Comparison of ENCODE assay signal across 28 cellular contexts in genomic region chr22:37985751-37986281, GRCh38. TPM values are rescaled to one million over a fixed set of nuclear protein-coding genes. Genes with fewer than 3 reads are reported as not detected.
DNase-seq lines count a peak whose midpoint lies in the region; ATAC-seq and TF ChIP-seq lines count a peak whose summit lies in the region.
"Had no signal": no experiment of that assay in that cellular context is flagged by ENCODE, and none has a peak within 500 bp of the region (broad histone marks: within the 10 kb centered on the region; RNA-seq: fewer than 3 reads in every experiment).

No MANE protein-coding gene starts in this region.

- H3K4me1 ChIP-seq in esophagus muscularis mucosa = peaks cover 0 to 4% (median 0%) of the 10 kb centered on the region in 4 donors
- peaks cover 10% of the 10 kb centered on the region for H3K4me1 ChIP-seq in testis
- H3K4me1 ChIP-seq: colonic mucosa, left lung, psoas muscle, SJCRH30 had no signal

- H3K9me3 ChIP-seq in esophagus muscularis mucosa (no peaks in the 10 kb centered on the region), testis (no peaks in the 10 kb centered on the region)
- H3K9me3 ChIP-seq: colonic mucosa, left lung, psoas muscle, SJCRH30, transverse colon had no signal

- no peak for TF ChIP-seq EP300 in esophagus muscularis mucosa (IDR thresholded peaks at IDR 0.05)

- H3K27ac Mint-ChIP-seq in activated T-helper 1 cell treated with anti-CD3 and anti-CD28 coated beads, Interleukin-12 subunit alpha, Interleukin-12 subunit beta, Interleukin-2, Interleukin-4 antibody, amounts not matched to agents 30 ng/mL and 10 ng/mL and 1 ng/mL, durations not matched to agents 14 hours and 24 hours and 36 hours = no peak overlapping the region
- H3K27ac Mint-ChIP-seq: activated naive CD8-positive, alpha-beta T cell treated with anti-CD3 and anti-CD28 coated beads for 36 hours; activated T-helper 2 cell treated with anti-CD3 and anti-CD28 coated beads, Interferon-gamma antibody, Interleukin-2, Interleukin-4, amounts not matched to agents 10 μg/mL and 5 μg/mL and 100 μg/mL, durations not matched to agents 14 hours and 24 hours and 36 hours; IgD-negative memory B cell; nephron; stimulated activated memory B cell treated with anti-CD40 and anti-IgM and Interleukin-4, amounts not matched to agents 10 μg/mL and 1 μg/mL and 100 μg/mL, for 72 hours had no signal

- no peaks in the 10 kb centered on the region for H3K9me3 Mint-ChIP-seq in activated T-helper 1 cell treated with anti-CD3 and anti-CD28 coated beads, Interleukin-12 subunit alpha, Interleukin-12 subunit beta, Interleukin-2, Interleukin-4 antibody, amounts not matched to agents 30 ng/mL and 10 ng/mL and 1 ng/mL, durations not matched to agents 14 hours and 24 hours and 36 hours
- H3K9me3 Mint-ChIP-seq: activated naive CD8-positive, alpha-beta T cell treated with anti-CD3 and anti-CD28 coated beads for 36 hours; activated T-helper 2 cell treated with anti-CD3 and anti-CD28 coated beads, Interferon-gamma antibody, Interleukin-2, Interleukin-4, amounts not matched to agents 10 μg/mL and 5 μg/mL and 100 μg/mL, durations not matched to agents 14 hours and 24 hours and 36 hours; IgD-negative memory B cell; nephron; stimulated activated memory B cell treated with anti-CD40 and anti-IgM and Interleukin-4, amounts not matched to agents 10 μg/mL and 1 μg/mL and 100 μg/mL, for 72 hours had no signal

- TF ChIP-seq CTCF in esophagus muscularis mucosa (IDR thresholded peaks at IDR 0.05) (no peak), testis (IDR thresholded peaks at IDR 0.05) (no peak)

- H3K27ac ChIP-seq in esophagus muscularis mucosa (replicated peaks in 1 of 4) = peak overlapping the region; percentile 28 to 57 (median 46)
- H3K27ac ChIP-seq in testis = no peak overlapping the region
- H3K27ac ChIP-seq: colonic mucosa, left lung, psoas muscle, SJCRH30 had no signal

- no peaks in the 10 kb centered on the region for H3K36me3 Mint-ChIP-seq in activated T-helper 1 cell treated with anti-CD3 and anti-CD28 coated beads, Interleukin-12 subunit alpha, Interleukin-12 subunit beta, Interleukin-2, Interleukin-4 antibody, amounts not matched to agents 30 ng/mL and 10 ng/mL and 1 ng/mL, durations not matched to agents 14 hours and 24 hours and 36 hours (ENCODE audit: low read depth)
- H3K36me3 Mint-ChIP-seq: activated naive CD8-positive, alpha-beta T cell treated with anti-CD3 and anti-CD28 coated beads for 36 hours had no signal

- DNase-seq in amygdala (lab: John Stamatoyannopoulos, UW) = peak in 52 of 56 donors; percentile 42 to 92 (median 78)
- no peak for DNase-seq in esophagus muscularis mucosa (ENCODE audit: extremely low spot score)
- peak in 52 of 56 donors; percentile 34 to 93 (median 81) for DNase-seq in nucleus accumbens (lab: John Stamatoyannopoulos, UW)
- DNase-seq in testis = peak; percentile 58
- DNase-seq in 8988T = no peak
- DNase-seq in activated T-helper 1 cell treated with anti-CD3 and anti-CD28 coated beads, Interleukin-12 subunit alpha, Interleukin-12 subunit beta, Interleukin-2, Interleukin-4 antibody, amounts not matched to agents 30 ng/mL and 10 ng/mL and 1 ng/mL, durations not matched to agents 14 hours and 24 hours and 36 hours (ENCODE audit: low spot score) = no peak
- DNase-seq: activated CD4-positive, alpha-beta T cell treated with anti-CD3 and anti-CD28 coated beads, Interleukin-2, amount 50 U/mL, for 1 hour; activated naive CD8-positive, alpha-beta T cell treated with anti-CD3 and anti-CD28 coated beads for 36 hours; colonic mucosa; DMS79 treated with DMSO at 0.1 percent for 48 hours; left lung; NCI-H2081 treated with DMSO at 0.1 percent for 48 hours; psoas muscle; SJCRH30; stimulated activated CD4-positive, alpha-beta T cell treated with anti-CD3 and anti-CD28 coated beads, Interleukin-2, amount 100 ng/mL, for 24 hours; transverse colon had no signal

- no peaks in the 10 kb centered on the region for H3K27me3 Mint-ChIP-seq in activated T-helper 1 cell treated with anti-CD3 and anti-CD28 coated beads, Interleukin-12 subunit alpha, Interleukin-12 subunit beta, Interleukin-2, Interleukin-4 antibody, amounts not matched to agents 30 ng/mL and 10 ng/mL and 1 ng/mL, durations not matched to agents 14 hours and 24 hours and 36 hours (ENCODE audit: insufficient read depth)
- H3K27me3 Mint-ChIP-seq: activated naive CD8-positive, alpha-beta T cell treated with anti-CD3 and anti-CD28 coated beads for 36 hours; IgD-negative memory B cell; stimulated activated memory B cell treated with anti-CD40 and anti-IgM and Interleukin-4, amounts not matched to agents 10 μg/mL and 1 μg/mL and 100 μg/mL, for 72 hours had no signal

- 87% methylated on average over 27 of the region's 27 CpGs for WGBS in esophagus muscularis mucosa
- WGBS in testis, 2 donors = 75 to 93% methylated on average over 24 to 27 of the region's 27 CpGs

- H3K36me3 ChIP-seq in esophagus muscularis mucosa = peaks cover 4 to 25% (median 16%) of the 10 kb centered on the region in 4 donors
- H3K36me3 ChIP-seq in testis (ENCODE audit: low read depth, missing control alignments) = no peaks in the 10 kb centered on the region
- H3K36me3 ChIP-seq: colonic mucosa, left lung, SJCRH30, transverse colon had no signal

- no peak overlapping the region for H3K4me3 Mint-ChIP-seq in activated T-helper 1 cell treated with anti-CD3 and anti-CD28 coated beads, Interleukin-12 subunit alpha, Interleukin-12 subunit beta, Interleukin-2, Interleukin-4 antibody, amounts not matched to agents 30 ng/mL and 10 ng/mL and 1 ng/mL, durations not matched to agents 14 hours and 24 hours and 36 hours
- H3K4me3 Mint-ChIP-seq: activated naive CD8-positive, alpha-beta T cell treated with anti-CD3 and anti-CD28 coated beads for 36 hours; IgD-negative memory B cell; nephron; stimulated activated memory B cell treated with anti-CD40 and anti-IgM and Interleukin-4, amounts not matched to agents 10 μg/mL and 1 μg/mL and 100 μg/mL, for 72 hours had no signal

- TF ChIP-seq POLR2A in esophagus muscularis mucosa (IDR thresholded peaks at IDR 0.05; ENCODE audit: low read depth) = no peak
- no peak for TF ChIP-seq POLR2A in testis (IDR thresholded peaks at IDR 0.05)

- no peak for ATAC-seq in HG03342 (IDR thresholded peaks at IDR 0.05; ENCODE audit: unreplicated experiment)
- ATAC-seq: left lung; Panc1; psoas muscle; stimulated activated memory B cell treated with anti-CD40 and anti-IgM and Interleukin-4, amounts not matched to agents 10 μg/mL and 1 μg/mL and 100 μg/mL, for 72 hours had no signal

- peak overlapping the region; percentile 27 to 41 (median 35) for H3K4me3 ChIP-seq in esophagus muscularis mucosa
- no peak overlapping the region for H3K4me3 ChIP-seq in testis
- H3K4me3 ChIP-seq: colonic mucosa, left lung, psoas muscle, SJCRH30, skin epidermis, transverse colon had no signal

- intact Hi-C loops in esophagus muscularis mucosa (cut with DNase I) (no loop called here), testis (cut with DNase I; ENCODE audit: low total_unique reads) (no loop called here)
- intact Hi-C loops in activated T-helper 1 cell treated with anti-CD3 and anti-CD28 coated beads, Interleukin-12 subunit alpha, Interleukin-12 subunit beta, Interleukin-2, Interleukin-4 antibody, amounts not matched to agents 30 ng/mL and 10 ng/mL and 1 ng/mL, durations not matched to agents 14 hours and 24 hours and 36 hours (cut with micrococcal nuclease) = no loop called here

- H3K27me3 ChIP-seq in esophagus muscularis mucosa = no peaks in the 10 kb centered on the region
- H3K27me3 ChIP-seq in testis = no peaks in the 10 kb centered on the region
- H3K27me3 ChIP-seq: colonic mucosa, left lung, SJCRH30, transverse colon had no signal

- H3K4me1 Mint-ChIP-seq in activated T-helper 1 cell treated with anti-CD3 and anti-CD28 coated beads, Interleukin-12 subunit alpha, Interleukin-12 subunit beta, Interleukin-2, Interleukin-4 antibody, amounts not matched to agents 30 ng/mL and 10 ng/mL and 1 ng/mL, durations not matched to agents 14 hours and 24 hours and 36 hours (ENCODE audit: low read depth) = no peaks in the 10 kb centered on the region
- H3K4me1 Mint-ChIP-seq: activated naive CD8-positive, alpha-beta T cell treated with anti-CD3 and anti-CD28 coated beads for 36 hours; IgD-negative memory B cell; nephron; stimulated activated memory B cell treated with anti-CD40 and anti-IgM and Interleukin-4, amounts not matched to agents 10 μg/mL and 1 μg/mL and 100 μg/mL, for 72 hours had no signal

RNA-seq across cellular contexts. Expression of gene SOX10, which starts 1.5 kb away (rescaled TPM):
- total RNA-seq in esophagus muscularis mucosa (10 to 100 TPM; 10.3 to 29.5 (median 17.7) TPM), testis (1 to 10 TPM; 5.0 to 5.4 TPM)
- polyA plus RNA-seq in testis (ENCODE audit: insufficient read depth, low read depth, low replicate concordance) = 6.1 TPM
- total RNA-seq in activated T-helper 1 cell treated with anti-CD3 and anti-CD28 coated beads, Interleukin-12 subunit alpha, Interleukin-12 subunit beta, Interleukin-2, Interleukin-4 antibody, amounts not matched to agents 30 ng/mL and 10 ng/mL and 1 ng/mL, durations not matched to agents 14 hours and 24 hours and 36 hours = not detected in 2 replicates
- total RNA-seq: activated naive CD8-positive, alpha-beta T cell treated with anti-CD3 and anti-CD28 coated beads for 36 hours; activated T-helper 2 cell treated with anti-CD3 and anti-CD28 coated beads, Interferon-gamma antibody, Interleukin-2, Interleukin-4, amounts not matched to agents 10 μg/mL and 5 μg/mL and 100 μg/mL, durations not matched to agents 14 hours and 24 hours and 36 hours; fibroblast of lung; left lung; M059J; mononuclear cell; NCI-H460; SJCRH30; T-helper 1 cell treated with Interleukin-12 subunit alpha and Interleukin-12 subunit beta and Interleukin-4 antibody, amounts not matched to agents 30 ng/mL and 1 ng/mL, for 36 hours had no signal
- polyA plus RNA-seq: fibroblast of lung, IgD-negative memory B cell had no signal

RNA-seq across cellular contexts. Expression of gene POLR2F, which starts 32.3 kb away (rescaled TPM):
- total RNA-seq in esophagus muscularis mucosa (10 to 100 TPM; 45.7 to 93.0 (median 72.1) TPM), testis (100 to 1,000 TPM; 107 to 137 TPM)
- 88.7 TPM for polyA plus RNA-seq in testis (ENCODE audit: insufficient read depth, low read depth, low replicate concordance)
- 102 and 120 TPM in 2 replicates for total RNA-seq in activated T-helper 1 cell treated with anti-CD3 and anti-CD28 coated beads, Interleukin-12 subunit alpha, Interleukin-12 subunit beta, Interleukin-2, Interleukin-4 antibody, amounts not matched to agents 30 ng/mL and 10 ng/mL and 1 ng/mL, durations not matched to agents 14 hours and 24 hours and 36 hours

RNA-seq across cellular contexts. Expression of gene C22orf23, which starts 32.4 kb away (rescaled TPM):
- total RNA-seq in esophagus muscularis mucosa (not detected), testis (10 to 100 TPM; 50.9 to 70.9 TPM)
- polyA plus RNA-seq in testis (ENCODE audit: insufficient read depth, low read depth, low replicate concordance) = 241 TPM
- total RNA-seq in activated T-helper 1 cell treated with anti-CD3 and anti-CD28 coated beads, Interleukin-12 subunit alpha, Interleukin-12 subunit beta, Interleukin-2, Interleukin-4 antibody, amounts not matched to agents 30 ng/mL and 10 ng/mL and 1 ng/mL, durations not matched to agents 14 hours and 24 hours and 36 hours = 0.61 TPM in 1 of 2 replicates, not detected in the other
- total RNA-seq: activated T-helper 2 cell treated with anti-CD3 and anti-CD28 coated beads, Interferon-gamma antibody, Interleukin-2, Interleukin-4, amounts not matched to agents 10 μg/mL and 5 μg/mL and 100 μg/mL, durations not matched to agents 14 hours and 24 hours and 36 hours; colonic mucosa; mononuclear cell; SJCRH30; T-helper 1 cell treated with Interleukin-12 subunit alpha and Interleukin-12 subunit beta and Interleukin-4 antibody, amounts not matched to agents 30 ng/mL and 1 ng/mL, for 36 hours; transverse colon had no signal
- polyA plus RNA-seq: IgD-negative memory B cell had no signal

Comparison
In these comparisons a context has a peak if more than half of its experiments do, and no peak if none do; other contexts are left out.
1. DNase-seq: peak in amygdala (52 of 56), nucleus accumbens (52 of 56) and testis (single experiment); none in esophagus muscularis mucosa (single experiment), 8988T (single experiment) and activated T-helper 1 cell treated with anti-CD3 and anti-CD28 coated beads, Interleukin-12 subunit alpha, Interleukin-12 subunit beta, Interleukin-2, Interleukin-4 antibody, amounts not matched to agents 30 ng/mL and 10 ng/mL and 1 ng/mL, durations not matched to agents 14 hours and 24 hours and 36 hours (single experiment).
2. H3K27ac ChIP-seq: peak in esophagus muscularis mucosa (4 of 4); none in testis (0 of 2).
3. H3K4me3 ChIP-seq: peak in esophagus muscularis mucosa (4 of 4); none in testis (0 of 2).
4. RNA of gene C22orf23, which starts 32.4 kb away (total RNA-seq): 50.9 to 70.9 TPM in testis; not detected in esophagus muscularis mucosa and 0.61 TPM in activated T-helper 1 cell treated with anti-CD3 and anti-CD28 coated beads, Interleukin-12 subunit alpha, Interleukin-12 subunit beta, Interleukin-2, Interleukin-4 antibody, amounts not matched to agents 30 ng/mL and 10 ng/mL and 1 ng/mL, durations not matched to agents 14 hours and 24 hours and 36 hours; every median in the first group is over 10 times any median in the second.